11 cellular contexts compared by ENCODE assay signal in the genomic region with DNA sequence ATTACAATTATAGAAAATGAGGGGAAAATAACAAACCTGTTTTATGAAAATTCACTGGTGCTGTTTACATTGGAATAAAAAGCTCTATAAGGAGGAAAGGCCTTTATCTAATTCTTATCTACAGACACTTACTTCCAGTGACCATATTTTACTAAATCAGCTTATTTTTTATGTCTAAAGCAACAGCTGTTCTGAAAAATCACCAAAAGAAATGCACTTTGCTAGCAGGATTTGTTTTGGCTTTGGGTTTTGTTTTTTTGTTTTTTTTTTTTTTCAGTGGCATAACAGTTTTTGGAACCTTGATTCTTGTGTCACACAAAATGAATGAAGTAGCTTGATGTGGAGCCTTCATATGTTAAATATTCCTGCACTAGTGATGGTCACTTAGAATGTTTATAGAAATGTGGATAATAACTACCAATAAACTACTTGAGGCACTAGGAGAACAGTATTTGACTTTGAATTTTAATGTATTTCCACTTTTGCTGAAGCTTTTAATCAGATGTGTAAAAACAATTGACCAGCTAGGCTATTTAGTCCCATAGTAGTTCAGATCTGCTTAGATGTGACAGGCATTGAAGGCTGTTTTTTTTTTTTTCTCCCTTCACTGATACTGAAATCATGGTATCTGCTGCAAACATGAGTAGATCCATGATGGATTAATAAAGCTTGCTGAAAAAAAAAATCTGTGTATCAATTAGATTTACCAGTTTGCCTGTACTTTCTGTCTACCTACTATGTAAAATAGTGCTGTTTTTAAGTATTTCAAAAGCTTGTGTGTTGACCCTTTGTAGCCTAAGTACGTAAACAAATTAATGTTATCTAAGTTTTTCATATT. TPM values are rescaled to one million over a fixed set of nuclear protein-coding genes. Genes with fewer than 3 reads are reported as not detected.
DNase-seq lines count a peak whose midpoint lies in the region; ATAC-seq and TF ChIP-seq lines count a peak whose summit lies in the region.
"Had no signal": no experiment of that assay in that cellular context is flagged by ENCODE, and none has a peak within 500 bp of the region (broad histone marks: within the 10 kb centered on the region; RNA-seq: fewer than 3 reads in every experiment).

No MANE protein-coding gene starts in this region.

- WGBS in heart right ventricle, 2 donors, result 95 to 98% methylated on average over 1 of the region's 1 CpG

- ATAC-seq in heart right ventricle (no peak), left ventricle myocardium superior (no peak)
- ATAC-seq: HCT116; stimulated activated memory B cell treated with anti-CD40 and anti-IgM and Interleukin-4, amounts not matched to agents 10 μg/mL and 1 μg/mL and 100 μg/mL, for 72 hours had no signal

- no peaks in the 10 kb centered on the region for H3K9me3 ChIP-seq in heart right ventricle
- H3K9me3 ChIP-seq in muscle layer of duodenum (ENCODE audit: control insufficient read depth in 1 of 2, low read length in 2 of 2), result no peaks in the 10 kb centered on the region
- H3K9me3 ChIP-seq in uterus, result no peaks in the 10 kb centered on the region

- H3K36me3 ChIP-seq in heart right ventricle, result no peaks in the 10 kb centered on the region
- H3K36me3 ChIP-seq in muscle layer of duodenum (ENCODE audit: control insufficient read depth in 1 of 2, insufficient read depth in 2 of 2, low read length in 2 of 2), result no peaks in the 10 kb centered on the region
- no peaks in the 10 kb centered on the region for H3K36me3 ChIP-seq in uterus

- H3K27ac ChIP-seq in heart right ventricle (peak overlapping the region in 2 of 10 donors; percentile 19 to 31), dorsolateral prefrontal cortex (peak overlapping the region in 32 of 59 donors; percentile 3 to 90 (median 20)), muscle layer of duodenum (ENCODE audit: low read length) (peak overlapping the region; percentile 56), uterus (peak overlapping the region; percentile 2 to 79)

- peaks cover 0 to 50% (median 21%) of the 10 kb centered on the region in 9 donors for H3K4me1 ChIP-seq in heart right ventricle
- H3K4me1 ChIP-seq in muscle layer of duodenum (ENCODE audit: control insufficient read depth in 1 of 2, insufficient read depth in 2 of 2, low read length in 2 of 2), result peaks cover 0 to 8% of the 10 kb centered on the region in 2 donors
- H3K4me1 ChIP-seq in uterus, result no peaks in the 10 kb centered on the region

- no peak for TF ChIP-seq POLR2A in uterus (IDR thresholded peaks at IDR 0.05)

- intact Hi-C loops in heart right ventricle (cut with DNase I) (loop anchor here in 2 of 10 donors (2.0 to 10.0 kb wide), 2 partner anchors 25 to 135 kb away; no protein-coding TSS in a partner anchor), left ventricle myocardium superior (cut with micrococcal nuclease) (no loop called here), dorsolateral prefrontal cortex (cut with DNase I) (no loop called here), uterus (cut with DNase I; ENCODE audit: low total_unique reads) (no loop called here)

- H3K4me3 ChIP-seq in heart right ventricle (peak overlapping the region in 9 of 10 donors; percentile 19 to 99 (median 92)), dorsolateral prefrontal cortex (peak overlapping the region in 58 of 59 donors; percentile 1 to 100 (median 92)), muscle layer of duodenum (ENCODE audit: low read depth in 1 of 2, low read length in 2 of 2) (peak overlapping the region; percentile 33 to 60), uterus (peak overlapping the region in 1 of 2 donors; percentile 12)

- H3K27me3 ChIP-seq in heart right ventricle, result no peaks in the 10 kb centered on the region
- H3K27me3 ChIP-seq in dorsolateral prefrontal cortex, result no peaks in the 10 kb centered on the region
- no peaks in the 10 kb centered on the region for H3K27me3 ChIP-seq in muscle layer of duodenum (ENCODE audit: low read depth, low read length)
- H3K27me3 ChIP-seq in uterus, result no peaks in the 10 kb centered on the region

- TF ChIP-seq CTCF in heart right ventricle (IDR thresholded peaks at IDR 0.05) (no peak), dorsolateral prefrontal cortex (IDR thresholded peaks at IDR 0.05 in 54 of 56, conservative IDR thresholded peaks at IDR 0.05 in 2 of 56; ENCODE audit: low read depth in 1 of 56, partially characterized antibody in 56 of 56) (no peak), uterus (IDR thresholded peaks at IDR 0.05) (no peak)

- DNase-seq in heart right ventricle (no peak), left ventricle myocardium superior (no peak), dorsolateral prefrontal cortex (no peak), uterus (no peak), NOMO-1 treated with dmso at 0.1 percent for 144 hours (lab: John Stamatoyannopoulos, UW; ENCODE audit: unreplicated experiment) (no peak), middle frontal gyrus (ENCODE audit: extremely low spot score, low spot score) (no peak), SIG-M5 treated with dmso at 0.1 percent for 504 hours (lab: John Stamatoyannopoulos, UW; ENCODE audit: unreplicated experiment) (no peak)
- DNase-seq: NCI-H774 had no signal

RNA-seq across cellular contexts. Expression of a gene that starts 2.8 kb away (rescaled TPM):
- 10 to 100 TPM in 8 of 10 donors, 1 to 10 TPM in 2; 6.9 to 21.4 (median 12.9) TPM for total RNA-seq in heart right ventricle
- polyA plus RNA-seq in heart right ventricle, result 10 to 100 TPM; 11.5 to 19.9 TPM
- total RNA-seq in left ventricle myocardium superior, result 14.3 TPM
- total RNA-seq in dorsolateral prefrontal cortex, result 10 to 100 TPM; 13.2 to 59.1 (median 33.1) TPM
- total RNA-seq in uterus, result 10 to 100 TPM; 38.5 to 89.7 (median 72.7) TPM
